ENCODE assay signal across 15 cellular contexts in the genomic region with DNA sequence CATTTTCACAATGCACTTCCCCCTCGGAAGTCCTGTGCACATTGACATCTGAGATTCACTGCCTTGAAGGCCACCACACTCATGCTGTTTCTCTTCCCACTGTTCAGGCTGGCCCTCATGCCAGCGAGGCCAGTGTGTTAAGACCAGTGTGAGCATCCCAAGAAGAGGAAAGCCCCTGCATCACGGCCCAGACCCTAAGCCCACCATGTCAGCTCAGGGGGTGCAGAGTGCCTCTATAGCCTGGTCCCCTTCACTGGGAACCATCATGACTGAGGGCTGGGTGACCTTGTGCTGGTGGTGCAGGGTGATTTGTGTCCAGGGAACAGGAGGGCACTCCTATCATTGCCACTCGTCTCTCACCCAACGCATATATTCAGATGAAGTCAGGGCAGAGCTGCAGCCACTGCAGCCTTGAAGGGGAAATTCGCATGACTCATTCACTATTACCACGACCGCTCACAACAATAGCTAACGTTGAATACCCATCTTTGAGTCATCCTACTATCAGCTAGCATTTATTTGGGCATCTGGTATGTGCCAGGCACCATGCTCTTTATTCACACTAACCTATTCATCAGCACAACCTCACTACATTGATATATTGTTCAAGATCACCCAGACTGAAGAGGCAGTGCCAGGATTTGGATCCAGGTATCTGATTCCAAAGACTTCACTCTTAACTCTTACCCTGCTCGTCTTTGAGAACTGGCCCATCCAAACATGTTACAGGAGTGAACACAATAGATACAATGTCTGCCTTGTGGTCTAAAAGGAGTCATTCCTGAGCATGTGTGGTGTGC. TPM values are rescaled to one million over a fixed set of nuclear protein-coding genes. Genes with fewer than 3 reads are reported as not detected.
DNase-seq lines count a peak whose midpoint lies in the region; ATAC-seq and TF ChIP-seq lines count a peak whose summit lies in the region.
"Had no signal": no experiment of that assay in that cellular context is flagged by ENCODE, and none has a peak within 500 bp of the region (broad histone marks: within the 10 kb centered on the region; RNA-seq: fewer than 3 reads in every experiment).

No MANE protein-coding gene starts in this region.

- H3K36me3 Mint-ChIP-seq in activated naive CD4-positive, alpha-beta T cell treated with anti-CD3 and anti-CD28 coated beads, Interleukin-2, amount 50 U/mL, for 72 hours: no peaks in the 10 kb centered on the region
- no peaks in the 10 kb centered on the region for H3K36me3 Mint-ChIP-seq in activated naive CD4-positive, alpha-beta T cell treated with anti-CD3 and anti-CD28 coated beads, Interleukin-2, amount 10 ng/mL, durations not matched to agents 7 days and 5 days

- DNase-seq in activated naive CD4-positive, alpha-beta T cell treated with anti-CD3 and anti-CD28 coated beads, Interleukin-2, amount 50 U/mL, for 72 hours (ENCODE audit: low spot score in 2 of 2): peak in 1 of 2 donors; percentile 20
- no peak for DNase-seq in activated naive CD4-positive, alpha-beta T cell treated with anti-CD3 and anti-CD28 coated beads, Interleukin-2, amount 10 ng/mL, durations not matched to agents 7 days and 5 days
- DNase-seq in Panc1 (ENCODE audit: low read depth, low spot score) (no peak), coronary artery (ENCODE audit: low spot score) (peak; percentile 29), ACHN (no peak)
- DNase-seq in stimulated activated naive CD8-positive, alpha-beta T cell treated with anti-CD3 and anti-CD28 coated beads, Interleukin-15, amount 100 ng/mL, for 72 hours: peak in 1 of 2 donors; percentile 26
- DNase-seq: AML-193, DMS79, dorsolateral prefrontal cortex, NCI-H1694, NCI-H524 treated with DMSO at 0.1 percent for 48 hours had no signal

- in situ Hi-C loops in Panc1 (cut with HindIII; ENCODE audit: low pct_unique_long_range_greater_than_20kb, low sequenced_read_pairs): no loop called here
- in situ Hi-C loops in ACHN (cut with HindIII; ENCODE audit: low pct_ligation_motif_present, low pct_unique_long_range_greater_than_20kb, low sequenced_read_pairs): no loop called here

- H3K9me3 Mint-ChIP-seq in activated naive CD4-positive, alpha-beta T cell treated with anti-CD3 and anti-CD28 coated beads, Interleukin-2, amount 50 U/mL, for 72 hours: peaks cover 4 to 5% of the 10 kb centered on the region in 2 donors
- H3K9me3 Mint-ChIP-seq in activated naive CD4-positive, alpha-beta T cell treated with anti-CD3 and anti-CD28 coated beads, Interleukin-2, amount 10 ng/mL, durations not matched to agents 7 days and 5 days: no peaks in the 10 kb centered on the region
- no peaks in the 10 kb centered on the region for H3K9me3 Mint-ChIP-seq in stimulated activated naive CD8-positive, alpha-beta T cell treated with anti-CD3 and anti-CD28 coated beads, Interleukin-15, amount 100 ng/mL, for 72 hours

- TF ChIP-seq CTCF in Panc1 (IDR thresholded peaks at IDR 0.05) (no peak), coronary artery (IDR thresholded peaks at IDR 0.05) (no peak)

- no peaks in the 10 kb centered on the region for H3K9me3 ChIP-seq in Panc1 (ENCODE audit: control insufficient read depth, insufficient read depth, low read depth, low read length)

- BruUV-seq in Panc1 (replicated peaks; lab: Mats Ljungman, UMichigan): no TSS peak

- peak overlapping the region in 1 of 2 donors; percentile 60 for H3K27ac Mint-ChIP-seq in activated naive CD4-positive, alpha-beta T cell treated with anti-CD3 and anti-CD28 coated beads, Interleukin-2, amount 50 U/mL, for 72 hours
- H3K27ac Mint-ChIP-seq in activated naive CD4-positive, alpha-beta T cell treated with anti-CD3 and anti-CD28 coated beads, Interleukin-2, amount 10 ng/mL, durations not matched to agents 7 days and 5 days: no peak overlapping the region
- H3K27ac Mint-ChIP-seq in stimulated activated naive CD8-positive, alpha-beta T cell treated with anti-CD3 and anti-CD28 coated beads, Interleukin-15, amount 100 ng/mL, for 72 hours: peak overlapping the region in 1 of 2 donors; percentile 78

- intact Hi-C loops in Panc1 (cut with micrococcal nuclease; ENCODE audit: unreplicated experiment): no loop called here

- CTCF ChIA-PET in activated naive CD4-positive, alpha-beta T cell treated with anti-CD3 and anti-CD28 coated beads, Interleukin-2, amount 10 ng/mL, durations not matched to agents 7 days and 5 days (lab: Charles Lee): interaction anchor here (0.6 to 5.4 kb wide), 11 partner anchors 9 to 302 kb away, joined by 3 to 26 read pairs (median 7); no protein-coding TSS in a partner anchor
- CTCF ChIA-PET in Panc1 (lab: Charles Lee): interaction anchor here (0.5 to 2.7 kb wide), 2 partner anchors 272 to 303 kb away, joined by 3 to 10 read pairs; no protein-coding TSS in a partner anchor

- H3K27me3 Mint-ChIP-seq in activated naive CD4-positive, alpha-beta T cell treated with anti-CD3 and anti-CD28 coated beads, Interleukin-2, amount 10 ng/mL, durations not matched to agents 7 days and 5 days: peaks cover 39% of the 10 kb centered on the region
- peaks cover 71% of the 10 kb centered on the region for H3K27me3 Mint-ChIP-seq in stimulated activated naive CD8-positive, alpha-beta T cell treated with anti-CD3 and anti-CD28 coated beads, Interleukin-15, amount 100 ng/mL, for 72 hours

- no peak overlapping the region for H3K4me3 Mint-ChIP-seq in activated naive CD4-positive, alpha-beta T cell treated with anti-CD3 and anti-CD28 coated beads, Interleukin-2, amount 10 ng/mL, durations not matched to agents 7 days and 5 days
- no peak overlapping the region for H3K4me3 Mint-ChIP-seq in stimulated activated naive CD8-positive, alpha-beta T cell treated with anti-CD3 and anti-CD28 coated beads, Interleukin-15, amount 100 ng/mL, for 72 hours

- no peaks in the 10 kb centered on the region for H3K4me1 Mint-ChIP-seq in activated naive CD4-positive, alpha-beta T cell treated with anti-CD3 and anti-CD28 coated beads, Interleukin-2, amount 10 ng/mL, durations not matched to agents 7 days and 5 days
- H3K4me1 Mint-ChIP-seq in stimulated activated naive CD8-positive, alpha-beta T cell treated with anti-CD3 and anti-CD28 coated beads, Interleukin-15, amount 100 ng/mL, for 72 hours: peaks cover 9% of the 10 kb centered on the region

- H3K36me3 ChIP-seq in Panc1 (ENCODE audit: control insufficient read depth, insufficient read depth, low read length): no peaks in the 10 kb centered on the region

- ATAC-seq in activated naive CD4-positive, alpha-beta T cell treated with anti-CD3 and anti-CD28 coated beads, Interleukin-2, amount 50 U/mL, for 72 hours: peak; percentile 82
- peak; percentile 69 for ATAC-seq in Panc1
- peak; percentile 85 for ATAC-seq in stimulated activated naive CD8-positive, alpha-beta T cell treated with anti-CD3 and anti-CD28 coated beads, Interleukin-15, amount 100 ng/mL, for 72 hours
- no peak for ATAC-seq in GM18907 (IDR thresholded peaks at IDR 0.05; ENCODE audit: unreplicated experiment)
- ATAC-seq in HG03565 (IDR thresholded peaks at IDR 0.05; ENCODE audit: unreplicated experiment): no peak
- ATAC-seq: K562 had no signal

- POLR2A ChIA-PET in Panc1 (lab: Charles Lee): no interaction called here

- H3K27ac ChIP-seq in Panc1 (ENCODE audit: low read length) (no peak overlapping the region), coronary artery (no peak overlapping the region)
- H3K27ac ChIP-seq: dorsolateral prefrontal cortex, parathyroid adenoma had no signal

- no peaks in the 10 kb centered on the region for H3K4me1 ChIP-seq in Panc1 (ENCODE audit: control insufficient read depth, insufficient read depth, low read length)
- H3K4me1 ChIP-seq: parathyroid adenoma had no signal

- H3K27me3 ChIP-seq in Panc1 (ENCODE audit: control insufficient read depth, insufficient read depth, low read length): peaks cover 6% of the 10 kb centered on the region

- H3K4me3 ChIP-seq in Panc1 (ENCODE audit: low read depth in 2 of 2, low read length in 2 of 2): no peak overlapping the region
- no peak overlapping the region for H3K4me3 ChIP-seq in coronary artery
- H3K4me3 ChIP-seq: dorsolateral prefrontal cortex, K562 had no signal

RNA-seq across cellular contexts. Expression of a gene that starts 58.8 kb away (rescaled TPM):
- total RNA-seq in activated naive CD4-positive, alpha-beta T cell treated with anti-CD3 and anti-CD28 coated beads, Interleukin-2, amount 50 U/mL, for 72 hours: not detected
- total RNA-seq in Panc1 (2021; ENCODE audit: unreplicated experiment): not detected
- polyA plus RNA-seq in Panc1 (2012; ENCODE audit: insufficient read length): not detected
- total RNA-seq: K562 had no signal

Comparison
In these comparisons a context has a peak if more than half of its experiments do, and no peak if none do; other contexts are left out.
1. ATAC-seq: peak in activated naive CD4-positive, alpha-beta T cell treated with anti-CD3 and anti-CD28 coated beads, Interleukin-2, amount 50 U/mL, for 72 hours (2 of 2), Panc1 (single experiment) and stimulated activated naive CD8-positive, alpha-beta T cell treated with anti-CD3 and anti-CD28 coated beads, Interleukin-15, amount 100 ng/mL, for 72 hours (single experiment); none in GM18907 (single experiment) and HG03565 (single experiment).